In the genomic region with DNA sequence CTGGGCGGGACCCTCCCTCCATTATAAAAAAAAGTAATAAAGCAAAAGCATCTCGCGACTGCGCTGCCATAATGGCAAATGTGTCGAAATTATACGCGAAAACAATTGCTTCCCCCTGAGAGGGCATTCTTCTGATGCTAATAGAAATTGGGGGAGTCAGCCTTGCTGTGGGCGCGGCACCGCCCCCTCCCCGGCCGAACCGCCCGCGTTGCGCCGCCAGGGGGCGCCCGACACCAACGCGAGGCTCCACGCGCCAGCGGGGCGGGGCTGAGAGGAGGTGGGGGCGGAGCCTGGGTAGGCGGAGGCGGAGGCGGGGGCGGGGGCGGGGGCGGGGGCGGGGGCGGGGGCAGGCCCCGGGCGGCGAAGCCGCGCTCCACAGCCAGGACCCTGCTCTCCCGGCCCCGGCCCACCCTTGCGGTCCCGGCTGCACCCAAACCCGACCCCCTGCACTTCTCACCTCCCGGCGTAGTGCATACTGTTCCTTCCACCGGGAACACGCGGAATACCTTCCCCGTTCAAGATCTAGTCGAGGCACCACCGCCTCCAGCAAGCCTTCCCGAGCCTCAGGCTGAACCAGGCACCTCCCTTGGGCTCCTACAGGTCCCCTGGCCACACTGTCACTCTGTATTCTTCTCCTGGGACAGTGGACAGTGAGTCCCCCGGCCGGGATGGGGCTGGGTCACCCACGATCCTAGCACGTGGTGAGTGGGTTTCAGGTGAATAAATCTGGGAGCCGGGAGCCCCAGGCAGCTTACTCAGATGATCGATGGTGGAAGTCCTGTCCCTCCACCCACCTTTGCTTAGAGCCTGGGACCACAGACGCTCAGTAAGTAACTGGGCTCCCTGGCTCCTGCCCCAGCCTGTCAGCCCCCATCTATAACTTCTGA, we compare ENCODE assay signal across 8 cellular contexts. TPM values are rescaled to one million over a fixed set of nuclear protein-coding genes. Genes with fewer than 3 reads are reported as not detected.
DNase-seq lines count a peak whose midpoint lies in the region; FAIRE-seq and TF ChIP-seq lines count a peak whose summit lies in the region.

No MANE protein-coding gene starts in this region.

- no peak for TF ChIP-seq EP300 in stomach (IDR thresholded peaks at IDR 0.05)

- intact Hi-C loops in stomach (cut with DNase I; ENCODE audit: low total_unique reads): no loop called here

- H3K36me3 ChIP-seq in SJSA1: no peaks in the 10 kb centered on the region
- H3K36me3 ChIP-seq in neural progenitor cell: no peaks in the 10 kb centered on the region
- H3K36me3 ChIP-seq in stomach: no peaks in the 10 kb centered on the region

- no peak overlapping the region for H3K27ac ChIP-seq in SJSA1
- H3K27ac ChIP-seq in neural progenitor cell: no peak overlapping the region
- peak overlapping the region in 3 of 5 donors; percentile 58 to 63 (median 59) for H3K27ac ChIP-seq in stomach

- peaks cover 29% of the 10 kb centered on the region for H3K27me3 Mint-ChIP-seq in neural progenitor cell (ENCODE audit: insufficient read depth, low read depth)

- no peak for TF ChIP-seq POLR2A in stomach (IDR thresholded peaks at IDR 0.05)

- H3K27ac Mint-ChIP-seq in neural progenitor cell: no peak overlapping the region

- no peaks in the 10 kb centered on the region for H3K9me3 Mint-ChIP-seq in neural progenitor cell

- peak overlapping the region; percentile 91 for H3K4me2 ChIP-seq in neural progenitor cell

- H3K9me3 ChIP-seq in SJSA1 (replicated peaks): no peaks in the 10 kb centered on the region
- H3K9me3 ChIP-seq in neural progenitor cell (ENCODE audit: low read depth): no peaks in the 10 kb centered on the region
- no peaks in the 10 kb centered on the region for H3K9me3 ChIP-seq in stomach

- peak; percentile 90 for TF ChIP-seq CTCF in neural progenitor cell (IDR thresholded peaks at IDR 0.05)
- TF ChIP-seq CTCF in stomach (IDR thresholded peaks at IDR 0.05): peak in 6 of 7 experiments; percentile 20 to 99 (median 88)

- no peaks in the 10 kb centered on the region for H3K79me2 ChIP-seq in neural progenitor cell (ENCODE audit: low read depth)

- peaks cover 5% of the 10 kb centered on the region for H3F3A ChIP-seq in neural progenitor cell (ENCODE audit: low read depth)

- DNase-seq in NCI-H146 (lab: John Stamatoyannopoulos, UW): peak; percentile 49
- no peak for DNase-seq in NCI-H146 treated with DMSO at 0.1 percent for 48 hours (lab: John Stamatoyannopoulos, UW; ENCODE audit: unreplicated experiment)
- DNase-seq in HUDEP-2 (lab: John Stamatoyannopoulos, UW; ENCODE audit: unreplicated experiment in 76 of 76): peak in 64 of 76 experiments; percentile 6 to 82 (median 60)
- peak; percentile 83 to 84 for DNase-seq in SJSA1 (ENCODE audit: low read depth in 1 of 2, low spot score in 2 of 2)
- peak; percentile 86 for DNase-seq in activated gamma-delta T cell treated with anti-CD3 and anti-CD28 coated beads, Interleukin-2, amount 50 U/mL, for 16 hours (ENCODE audit: low read depth)
- DNase-seq in frontal cortex (ENCODE audit: low spot score in 2 of 2): peak; percentile 94 to 95
- DNase-seq in neural progenitor cell (ENCODE audit: low spot score): peak; percentile 95
- DNase-seq in stomach: peak; percentile 92

- peaks cover 13% of the 10 kb centered on the region for H3K4me1 Mint-ChIP-seq in neural progenitor cell

- 2 to 5% (median 3%) methylated on average over 22 to 50 of the region's 60 CpGs for WGBS in stomach, 5 donors

- H3K9ac ChIP-seq in neural progenitor cell: no peak overlapping the region

- H3K27me3 ChIP-seq in SJSA1 (replicated peaks): no peaks in the 10 kb centered on the region
- H3K27me3 ChIP-seq in neural progenitor cell: peaks cover 17% of the 10 kb centered on the region
- peaks cover 0 to 14% (median 0%) of the 10 kb centered on the region in 3 donors for H3K27me3 ChIP-seq in stomach

- H3K4me1 ChIP-seq in SJSA1 (replicated peaks) (peaks cover 16% of the 10 kb centered on the region), neural progenitor cell (peaks cover 9% of the 10 kb centered on the region), stomach (peaks cover 5 to 54% (median 33%) of the 10 kb centered on the region in 4 donors)

- H3K4me3 Mint-ChIP-seq in neural progenitor cell: peak overlapping the region; percentile 89

- FAIRE-seq in frontal cortex (lab: Jason Lieb, UNC): no peak

- no peaks in the 10 kb centered on the region for H3K36me3 Mint-ChIP-seq in neural progenitor cell

- H3K4me3 ChIP-seq in SJSA1 (peak overlapping the region; percentile 43), neural progenitor cell (peak overlapping the region; percentile 65), stomach (peak overlapping the region; percentile 52 to 69 (median 60))

- peak overlapping the region; percentile 98 for H2AFZ ChIP-seq in neural progenitor cell (replicated peaks)

- no peaks in the 10 kb centered on the region for H4K20me1 ChIP-seq in neural progenitor cell (ENCODE audit: low read depth)

RNA-seq across cellular contexts. Expression of gene UPK3A, which starts 15.5 kb away (rescaled TPM):
- not detected in 2 replicates for total RNA-seq in SJSA1 (2014; rRNA removed; shearing (Covaris generic))
- not detected for total RNA-seq in frontal cortex
- total RNA-seq in neural progenitor cell (ENCODE audit: low replicate concordance): 0.50 TPM in 1 of 2 replicates, not detected in the other
- 1 to 10 TPM in 1 of 5 donors, not detected in 4; 1.3 TPM for total RNA-seq in stomach
- polyA plus RNA-seq in stomach: under 1 TPM in 2 of 3 donors, not detected in 1; 0.10 to 0.76 TPM

RNA-seq across cellular contexts. Expression of gene KIAA0930, which starts 28.5 kb away (rescaled TPM):
- total RNA-seq in SJSA1 (2014; rRNA removed; shearing (Covaris generic)): 126 and 192 TPM in 2 replicates
- total RNA-seq in frontal cortex (52.6 TPM), neural progenitor cell (ENCODE audit: low replicate concordance) (15.0 and 36.7 TPM in 2 replicates), stomach (10 to 100 TPM in 4 of 5 donors, 1 to 10 TPM in 1; 7.1 to 42.3 (median 11.3) TPM)
- 10 to 100 TPM; 21.7 to 26.6 (median 25.2) TPM for polyA plus RNA-seq in stomach

RNA-seq across cellular contexts. Expression of gene FAM118A, which starts 40.5 kb away (rescaled TPM):
- total RNA-seq in SJSA1 (2014; rRNA removed; shearing (Covaris generic)): 19.8 and 21.1 TPM in 2 replicates
- total RNA-seq in frontal cortex (14.3 TPM), neural progenitor cell (ENCODE audit: low replicate concordance) (62.8 and 75.1 TPM in 2 replicates), stomach (100 to 1,000 TPM in 2 of 5 donors, 10 to 100 TPM in 3; 13.8 to 747 (median 93.7) TPM)
- 10 to 100 TPM; 12.0 to 29.8 (median 13.4) TPM for polyA plus RNA-seq in stomach

Comparison
In these comparisons a context has a peak if more than half of its experiments do, and no peak if none do; other contexts are left out.
1. H3K27ac ChIP-seq: peak in stomach (3 of 5); none in SJSA1 (single experiment) and neural progenitor cell (single experiment).
2. Peak in every context shown above with its lines, with median percentiles within 50 percentile points of each other: H3K4me3 ChIP-seq.